12 cellular contexts compared by ENCODE assay signal in the genomic region with DNA sequence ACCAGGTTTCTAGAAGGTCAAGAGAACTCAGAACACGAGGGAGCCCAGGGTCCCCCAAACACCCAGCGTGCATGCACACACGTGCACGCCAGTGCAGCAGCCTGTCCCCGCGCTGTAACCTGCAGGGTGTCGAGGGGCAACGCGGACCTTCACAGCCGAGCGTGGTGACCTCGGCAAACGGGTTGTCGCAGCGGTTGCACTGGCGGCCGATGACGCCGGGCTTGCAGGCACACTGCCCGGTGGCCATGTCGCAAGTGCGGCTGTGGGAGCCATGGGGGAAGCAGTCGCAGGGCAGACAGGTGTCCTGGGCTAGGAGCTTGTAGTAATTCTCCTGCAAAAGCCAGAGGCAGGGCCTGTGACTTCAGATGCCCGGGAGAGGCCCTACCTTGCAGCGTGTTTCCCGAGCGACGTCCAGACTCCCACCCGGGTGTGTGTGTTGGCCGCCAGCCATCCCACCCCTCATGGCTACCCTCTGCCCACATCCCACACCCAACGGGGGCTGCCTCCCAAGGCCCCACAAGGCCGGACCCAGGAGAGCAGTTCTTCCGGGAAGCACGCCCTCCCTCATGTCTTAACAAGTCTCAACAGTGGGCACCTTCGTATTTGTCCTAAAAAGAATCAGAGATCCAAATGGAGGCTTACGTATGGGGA. TPM values are rescaled to one million over a fixed set of nuclear protein-coding genes. Genes with fewer than 3 reads are reported as not detected.
A peak's percentile ranks its signal among the peaks of the same experiment; 100 is the strongest.
DNase-seq lines count a peak whose midpoint lies in the region; ATAC-seq, FAIRE-seq and TF ChIP-seq lines count a peak whose summit lies in the region.
"Had no signal": no experiment of that assay in that cellular context is flagged by ENCODE, and none has a peak within 500 bp of the region (broad histone marks: within the 10 kb centered on the region; RNA-seq: fewer than 3 reads in every experiment).

No MANE protein-coding gene starts in this region.

- no peak for ATAC-seq in HepG2
- no peak for ATAC-seq in stimulated activated naive CD8-positive, alpha-beta T cell treated with anti-CD3 and anti-CD28 coated beads, Interleukin-15, Interleukin-2, amounts not matched to agents 100 U/mL and 50 U/mL, for 24 hours

- no peak for FAIRE-seq in HepG2 (lab: Jason Lieb, UNC)

- no peaks in the 10 kb centered on the region for H3K23me2 ChIP-seq in H9 (ENCODE audit: insufficient read length, low read depth, low read length, poor library complexity, severe bottlenecking)

- no peak overlapping the region for H4K8ac ChIP-seq in H9 (replicated peaks; ENCODE audit: insufficient read length, low read depth, low read length)

- DNase-seq in H9, result no peak
- peak; percentile 37 for DNase-seq in epithelial cell of esophagus (ENCODE audit: low read depth)
- no peak for DNase-seq in HepG2 (ENCODE audit: low spot score)
- DNase-seq in NCI-H524 treated with DMSO at 0.1 percent for 48 hours (lab: John Stamatoyannopoulos, UW), result no peak
- DNase-seq in MCF 10A (ENCODE audit: unreplicated experiment), result no peak
- DNase-seq in stimulated activated CD4-positive, alpha-beta T cell treated with anti-CD3 and anti-CD28 coated beads, Interleukin-4, amount 100 ng/mL, for 4 hours, result no peak
- DNase-seq in stimulated activated naive CD8-positive, alpha-beta T cell treated with anti-CD3 and anti-CD28 coated beads, Interleukin-15, Interleukin-2, amounts not matched to agents 100 U/mL and 50 U/mL, for 24 hours, result no peak
- DNase-seq: C1 segment of cervical spinal cord, DND-41, HCEC 1CT, NCI-H446 treated with DMSO at 0.1 percent for 48 hours had no signal

- H3K36me3 ChIP-seq in HepG2 (replicated peaks in 1 of 2; ENCODE audit: control insufficient read depth in 1 of 2, insufficient read depth in 2 of 2, low read length in 2 of 2) (no peaks in the 10 kb centered on the region), skeletal muscle satellite cell (ENCODE audit: insufficient read depth, low read length) (no peaks in the 10 kb centered on the region)

- H3K27ac ChIP-seq in H9 (ENCODE audit: insufficient read length, low read depth, low read length) (no peak overlapping the region), HepG2 (ENCODE audit: extremely low read length, insufficient read depth, low read length) (no peak overlapping the region)

- BruUV-seq in HepG2 (replicated peaks; lab: Mats Ljungman, UMichigan) (no TSS peak), MCF 10A (replicated peaks; lab: Mats Ljungman, UMichigan) (no TSS peak)

- no peak overlapping the region for H3K4me2 ChIP-seq in H9 (ENCODE audit: insufficient read depth, insufficient read length, low read length)
- H3K4me2 ChIP-seq in HepG2 (ENCODE audit: low read depth, low read length), result no peak overlapping the region
- peak overlapping the region; percentile 98 for H3K4me2 ChIP-seq in skeletal muscle satellite cell (ENCODE audit: low read length)

- intact Hi-C loops in HepG2 (cut with micrococcal nuclease; ENCODE audit: unreplicated experiment), result no loop called here
- intact Hi-C loops in MCF 10A (cut with micrococcal nuclease), result no loop called here

- no peak overlapping the region for H2BK12ac ChIP-seq in H9 (ENCODE audit: insufficient read length, low read depth, low read length)

- peak overlapping the region; percentile 69 to 86 (median 77); a peak in 5 of 7 replicates for H3K27ac Mint-ChIP-seq in H9
- H3K27ac Mint-ChIP-seq in MCF 10A (ENCODE audit: low read depth, unreplicated experiment), result no peak overlapping the region

- no peak overlapping the region for H4K91ac ChIP-seq in H9 (ENCODE audit: insufficient read length, low read depth, low read length)

- H3K4me3 ChIP-seq in epithelial cell of esophagus (ENCODE audit: low read length), result no peak overlapping the region
- no peak overlapping the region for H3K4me3 ChIP-seq in HepG2 (replicated peaks in 1 of 3; ENCODE audit: insufficient read depth in 1 of 3, low read depth in 2 of 3, low read length in 3 of 3)
- H3K4me3 ChIP-seq in skeletal muscle satellite cell (ENCODE audit: low read length), result no peak overlapping the region

- H3K36me3 Mint-ChIP-seq in H9 (ENCODE audit: insufficient read depth in 1 of 3, low read depth in 3 of 3), result peaks cover 0 to 22% (median 10%) of the 10 kb centered on the region in 3 experiments; a peak in 3 of 7 replicates
- peaks cover 24% of the 10 kb centered on the region for H3K36me3 Mint-ChIP-seq in MCF 10A (ENCODE audit: insufficient read depth, unreplicated experiment)

- H2AFZ ChIP-seq in H9 (ENCODE audit: low read length) (no peak overlapping the region), HepG2 (ENCODE audit: low read length) (no peak overlapping the region)

- H3K18ac ChIP-seq in H9 (ENCODE audit: insufficient read length, low read depth, low read length), result no peak overlapping the region

- H3K56ac ChIP-seq in H9 (ENCODE audit: insufficient read length, low read depth, low read length), result no peak overlapping the region

- no peak overlapping the region for H3T11ph ChIP-seq in H9 (ENCODE audit: low read length)

- no peak overlapping the region for H3K4me3 Mint-ChIP-seq in H9
- H3K4me3 Mint-ChIP-seq in MCF 10A (ENCODE audit: unreplicated experiment), result no peak overlapping the region

- H4K20me1 ChIP-seq in H9 (ENCODE audit: control insufficient read depth, insufficient read depth, insufficient read length) (no peaks in the 10 kb centered on the region), HepG2 (ENCODE audit: insufficient read depth, low read length) (no peaks in the 10 kb centered on the region)

- in situ Hi-C loops in HepG2 (cut with HindIII; ENCODE audit: extremely low pct_ligation_motif_present, low pct_unique_long_range_greater_than_20kb), result loop anchor here (5.0 kb wide), 1 partner anchor 34 kb away; no protein-coding TSS in a partner anchor

- TF ChIP-seq CTCF in H9 (conservative IDR thresholded peaks at IDR 0.05) (no peak), epithelial cell of esophagus (IDR thresholded peaks at IDR 0.05; ENCODE audit: insufficient read depth, low read depth, low read length, missing control alignments) (no peak), HepG2 (CRISPR knock-in tag; IDR thresholded peaks at IDR 0.05) (no peak), MCF 10A (IDR thresholded peaks at IDR 0.05; ENCODE audit: unreplicated experiment) (no peak)

- no peak for TF ChIP-seq RAD21 in HepG2 (CRISPR knock-in tag; IDR thresholded peaks at IDR 0.05)

- H3K27me3 ChIP-seq in H9 (ENCODE audit: insufficient read depth, low read length) (no peaks in the 10 kb centered on the region), HepG2 (ENCODE audit: control insufficient read depth in 1 of 2, insufficient read depth in 2 of 2, low read length in 2 of 2) (no peaks in the 10 kb centered on the region), skeletal muscle satellite cell (ENCODE audit: control insufficient read depth, insufficient read depth, low read length) (peaks cover 18% of the 10 kb centered on the region)

- no peak overlapping the region for H4K5ac ChIP-seq in H9 (ENCODE audit: insufficient read length, low read depth, low read length)

- no peak overlapping the region for H3K23ac ChIP-seq in H9 (ENCODE audit: insufficient read length, low read depth, low read length)

- no peaks in the 10 kb centered on the region for H3K9me3 ChIP-seq in H9 (ENCODE audit: control insufficient read depth, low read depth, low read length)
- H3K9me3 ChIP-seq in HepG2 (ENCODE audit: low read length), result no peaks in the 10 kb centered on the region
- H3K9me3 ChIP-seq in skeletal muscle satellite cell (replicated peaks; ENCODE audit: low read length), result no peaks in the 10 kb centered on the region

- no peak overlapping the region for H2BK5ac ChIP-seq in H9 (ENCODE audit: insufficient read length, low read length)

- H2BK20ac ChIP-seq in H9 (ENCODE audit: low read depth, low read length, poor library complexity, severe bottlenecking), result no peak overlapping the region

- CTCF ChIA-PET in HepG2 (lab: Yijun Ruan, JAX; ENCODE audit: low intra/inter-chr PET ratio, low total read pairs) (interaction anchor here (1.3 to 2.5 kb wide), 3 partner anchors 24 to 151 kb away, joined by 3 to 48 read pairs (median 25); no protein-coding TSS in a partner anchor), MCF 10A (lab: Yijun Ruan, JAX) (interaction anchor here (0.6 to 1.2 kb wide), 2 partner anchors 24 to 150 kb away, joined by 3 to 4 read pairs; no protein-coding TSS in a partner anchor)

- H3K4ac ChIP-seq in H9 (ENCODE audit: low read depth, low read length), result no peak overlapping the region

- H3K4me1 ChIP-seq in H9 (ENCODE audit: insufficient read depth, low read length) (no peaks in the 10 kb centered on the region), HepG2 (ENCODE audit: insufficient read depth, low read length) (peaks cover 21% of the 10 kb centered on the region), skeletal muscle satellite cell (ENCODE audit: control insufficient read depth, insufficient read depth, low read length) (peaks cover 9% of the 10 kb centered on the region)

- H3K9ac ChIP-seq in H9 (ENCODE audit: extremely low read depth, insufficient read length, low read length), result no peak overlapping the region
- no peak overlapping the region for H3K9ac ChIP-seq in HepG2 (ENCODE audit: insufficient read depth, low read depth, low read length)
- peak overlapping the region; percentile 76 for H3K9ac ChIP-seq in skeletal muscle satellite cell (ENCODE audit: low read depth, low read length)

- H3K4me1 Mint-ChIP-seq in H9 (peaks cover 2 to 6% of the 10 kb centered on the region in 2 experiments; a peak in 3 of 4 replicates), MCF 10A (ENCODE audit: insufficient read depth, unreplicated experiment) (no peaks in the 10 kb centered on the region)

- TF ChIP-seq EP300 in HepG2 (IDR thresholded peaks at IDR 0.05; ENCODE audit: low read depth in 2 of 2, low read length in 2 of 2), result no peak
- no peak for TF ChIP-seq EP300 in HepG2 (CRISPR knock-in tag; IDR thresholded peaks at IDR 0.05; ENCODE audit: borderline replicate concordance)

- H3K27me3 Mint-ChIP-seq in H9 (ENCODE audit: low read depth) (no peaks in the 10 kb centered on the region), MCF 10A (ENCODE audit: insufficient read depth, unreplicated experiment) (no peaks in the 10 kb centered on the region)

- no peaks in the 10 kb centered on the region for H3K9me3 Mint-ChIP-seq in H9
- H3K9me3 Mint-ChIP-seq in MCF 10A (ENCODE audit: unreplicated experiment), result no peaks in the 10 kb centered on the region

- H3K79me1 ChIP-seq in H9 (ENCODE audit: insufficient read depth, low read depth, low read length, poor library complexity, severe bottlenecking), result no peaks in the 10 kb centered on the region

- no CpG with 5 or more reads among the region's 36 CpGs for WGBS in H9 (ENCODE audit: extremely low coverage, insufficient read length, low lambda C conversion rate)
- WGBS in HepG2 (ENCODE audit: low lambda C conversion rate), result 87% methylated on average over 26 of the region's 36 CpGs

- no peak overlapping the region for H2AK5ac ChIP-seq in H9 (ENCODE audit: insufficient read length, low read length)

- H2BK15ac ChIP-seq in H9 (ENCODE audit: low read depth, low read length), result no peak overlapping the region

- no peak overlapping the region for H3K14ac ChIP-seq in H9 (ENCODE audit: insufficient read depth, low read length)

- H3K79me2 ChIP-seq in H9 (ENCODE audit: insufficient read depth, low read length), result no peaks in the 10 kb centered on the region
- no peaks in the 10 kb centered on the region for H3K79me2 ChIP-seq in HepG2 (ENCODE audit: insufficient read depth, low read length)

- POLR2A ChIA-PET in HepG2 (lab: Yijun Ruan, JAX), result no interaction called here
- POLR2A ChIA-PET in MCF 10A (lab: Yijun Ruan, JAX), result no interaction called here

- no peak overlapping the region for H2BK120ac ChIP-seq in H9 (ENCODE audit: low read depth, low read length, poor library complexity, severe bottlenecking)

- no peak for TF ChIP-seq POLR2A in HepG2 (IDR thresholded peaks at IDR 0.05; ENCODE audit: insufficient read depth in 1 of 2, low read depth in 2 of 2, low read length in 2 of 2)

RNA-seq across cellular contexts. Expression of a gene that starts 56.1 kb away (rescaled TPM):
- total RNA-seq in H9 (2021) (82.5 and 86.3 TPM in 2 replicates), HepG2 (2016; rRNA removed; fragmentation: Illumina TruSeq; extraction: Trizol) (47.7 and 50.2 TPM in 2 replicates), MCF 10A (2022) (46.6 and 48.7 TPM in 2 replicates)
- 18.2 and 23.3 TPM in 2 replicates for total RNA-seq in HepG2 (2016; cell fraction: cytosol; rRNA removed; fragmentation: Illumina TruSeq; extraction: Trizol; ENCODE audit: low read depth)
- total RNA-seq in HepG2 (2016; cell fraction: insoluble cytoplasmic fraction; rRNA removed; fragmentation: Illumina TruSeq; extraction: Trizol), result 47.8 and 51.9 TPM in 2 replicates
- 29.1 and 30.8 TPM in 2 replicates for total RNA-seq in HepG2 (2016; cell fraction: membrane; rRNA removed; fragmentation: Illumina TruSeq; extraction: Trizol)
- total RNA-seq in HepG2 (2016; cell fraction: nucleus; rRNA removed; fragmentation: Illumina TruSeq; extraction: Trizol), result 60.2 and 64.2 TPM in 2 replicates
- polyA plus RNA-seq in HepG2 (2011; rRNA removed), result 31.0 and 32.1 TPM in 2 replicates
- 19.1 and 26.5 TPM in 2 replicates for polyA plus RNA-seq in HepG2 (2011; cell fraction: cytosol; rRNA removed)
- 132 and 159 TPM in 2 replicates for polyA plus RNA-seq in HepG2 (2011; cell fraction: nucleus; rRNA removed)
- 26.7 and 28.6 TPM in 2 replicates for polyA plus RNA-seq in HepG2 (2012)
- 8.9 and 10.9 TPM in 2 replicates for polyA plus RNA-seq in HepG2 (2016; cell fraction: cytosol; fragmentation: Illumina TruSeq; extraction: Trizol; ENCODE audit: low read depth)
- polyA plus RNA-seq in HepG2 (2016; cell fraction: insoluble cytoplasmic fraction; fragmentation: Illumina TruSeq; extraction: Trizol; ENCODE audit: low read depth), result 51.8 and 58.5 TPM in 2 replicates
- polyA plus RNA-seq in HepG2 (2016; cell fraction: membrane; fragmentation: Illumina TruSeq; extraction: Trizol; ENCODE audit: low read depth), result 20.5 and 21.0 TPM in 2 replicates
- 126 and 127 TPM in 2 replicates for polyA plus RNA-seq in HepG2 (2016; cell fraction: nucleus; fragmentation: Illumina TruSeq; extraction: Trizol; ENCODE audit: insufficient read depth, low read depth)
- polyA minus RNA-seq in HepG2 (2011; rRNA and poly(A)+ RNA removed; ENCODE audit: low replicate concordance), result 36.9 and 68.5 TPM in 2 replicates
- polyA minus RNA-seq in HepG2 (2011; cell fraction: cytosol; rRNA and poly(A)+ RNA removed), result 9.8 and 12.0 TPM in 2 replicates
- polyA minus RNA-seq in HepG2 (2011; cell fraction: nucleus; rRNA and poly(A)+ RNA removed), result 105 and 171 TPM in 2 replicates
- 26.4 and 32.1 TPM in 2 replicates for total RNA-seq in skeletal muscle satellite cell (2012; rRNA removed)
